ENCODE assay signal across 19 cellular contexts in the genomic region with DNA sequence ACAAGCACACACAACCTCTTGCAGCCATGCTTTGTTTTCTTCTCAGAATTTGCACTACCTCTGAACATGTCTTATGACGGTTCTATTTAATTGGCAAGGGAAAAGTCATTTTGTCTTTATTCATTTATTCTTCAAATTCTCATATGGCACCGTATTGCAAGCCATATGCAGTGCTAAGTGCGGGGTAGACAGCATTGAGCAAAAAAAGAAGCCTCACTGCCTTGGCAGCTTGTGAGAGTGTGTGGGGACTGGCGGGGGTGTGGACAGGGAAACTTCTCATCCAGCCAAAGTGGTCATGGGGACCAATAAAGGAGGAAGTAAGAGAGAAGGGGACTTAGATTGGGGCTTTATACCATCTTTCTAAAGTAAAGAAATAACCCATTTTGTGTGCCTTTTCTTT.
DNase-seq lines count a peak whose midpoint lies in the region; ATAC-seq and TF ChIP-seq lines count a peak whose summit lies in the region.
"Had no signal": no experiment of that assay in that cellular context is flagged by ENCODE, and none has a peak within 500 bp of the region (broad histone marks: within the 10 kb centered on the region; RNA-seq: fewer than 3 reads in every experiment).

No MANE protein-coding gene starts in this region.

- H3K27me3 Mint-ChIP-seq in GM23338 (ENCODE audit: insufficient read depth, low read depth, poor library complexity) = no peaks in the 10 kb centered on the region
- H3K27me3 Mint-ChIP-seq in activated T-helper 17 cell treated with anti-CD3 and anti-CD28 coated beads, Interleukin-2, amount 50 U/mL, for 72 hours = no peaks in the 10 kb centered on the region
- H3K27me3 Mint-ChIP-seq in progenitor cell of endocrine pancreas = no peaks in the 10 kb centered on the region
- H3K27me3 Mint-ChIP-seq: B cell; CD4-positive, alpha-beta T cell had no signal

- H3K4me1 Mint-ChIP-seq in GM23338 (no peaks in the 10 kb centered on the region), progenitor cell of endocrine pancreas (ENCODE audit: low read depth) (no peaks in the 10 kb centered on the region)
- no peaks in the 10 kb centered on the region for H3K4me1 Mint-ChIP-seq in activated T-helper 17 cell treated with anti-CD3 and anti-CD28 coated beads, Interleukin-2, amount 50 U/mL, for 72 hours
- H3K4me1 Mint-ChIP-seq: B cell had no signal

- no peak overlapping the region for H3K27ac Mint-ChIP-seq in GM23338
- no peak overlapping the region for H3K27ac Mint-ChIP-seq in activated T-helper 17 cell treated with anti-CD3 and anti-CD28 coated beads, Interleukin-2, amount 50 U/mL, for 72 hours
- no peak overlapping the region for H3K27ac Mint-ChIP-seq in progenitor cell of endocrine pancreas
- H3K27ac Mint-ChIP-seq: B cell; CD4-positive, alpha-beta T cell; CD8-positive, alpha-beta T cell had no signal

- H3F3A ChIP-seq in GM23338 (replicated peaks; ENCODE audit: low read depth) = no peaks in the 10 kb centered on the region

- H3K4me3 Mint-ChIP-seq in GM23338 (no peak overlapping the region), progenitor cell of endocrine pancreas (ENCODE audit: low read depth) (no peak overlapping the region)
- no peak overlapping the region for H3K4me3 Mint-ChIP-seq in activated T-helper 17 cell treated with anti-CD3 and anti-CD28 coated beads, Interleukin-2, amount 50 U/mL, for 72 hours
- H3K4me3 Mint-ChIP-seq: B cell; CD4-positive, alpha-beta T cell; CD8-positive, alpha-beta T cell had no signal

- ATAC-seq in GM23338 (no peak), left colon (no peak)
- no peak for ATAC-seq in activated CD4-positive, CD25-positive, alpha-beta regulatory T cell treated with anti-CD3 and anti-CD28 coated beads, Interleukin-2, amount 50 U/mL, for 24 hours
- ATAC-seq in activated T-helper 17 cell treated with anti-CD3 and anti-CD28 coated beads, Interleukin-2, amount 50 U/mL, for 72 hours (replicated peaks) = no peak
- ATAC-seq: CD8-positive, alpha-beta T cell had no signal

- peak overlapping the region; percentile 23; the same call in 1 of the 2 replicates for H2AFZ ChIP-seq in GM23338

- DNase-seq in GM23338 (ENCODE audit: low spot score) = no peak
- peak; percentile 36 for DNase-seq in inferior parietal cortex (ENCODE audit: extremely low spot score)
- DNase-seq in occipital lobe (lab: John Stamatoyannopoulos, UW) = peak; percentile 38
- peak; percentile 70 for DNase-seq in superior temporal gyrus (ENCODE audit: extremely low spot score)
- DNase-seq in progenitor cell of endocrine pancreas (ENCODE audit: low spot score, unreplicated experiment) = no peak
- DNase-seq in left colon = no peak
- DNase-seq: 8988T; ACHN; Caco-2; Calu3; CD4-positive, alpha-beta T cell; CD8-positive, alpha-beta T cell; DMS79 treated with DMSO at 0.1 percent for 48 hours; GF-D8 had no signal

- H3K9me2 ChIP-seq in GM23338 (ENCODE audit: insufficient read depth) = peaks cover 4% of the 10 kb centered on the region; the same call in 1 of the 2 replicates

- H4K20me1 ChIP-seq in GM23338 (replicated peaks; ENCODE audit: insufficient read depth) = no peaks in the 10 kb centered on the region
- H4K20me1 ChIP-seq: BLaER1 treated with 17β-estradiol and CSF1 and Interleukin-3, amounts not matched to agents 10 nM and 100 nM had no signal

- H3K4me1 ChIP-seq in GM23338 (ENCODE audit: insufficient read depth) = no peaks in the 10 kb centered on the region
- H3K4me1 ChIP-seq: BLaER1 treated with 17β-estradiol and CSF1 and Interleukin-3, amounts not matched to agents 10 nM and 100 nM; Caco-2 had no signal

- peaks cover 4% of the 10 kb centered on the region; the same call in 1 of the 3 replicates for H3K9me3 Mint-ChIP-seq in GM23338
- peaks cover 3% of the 10 kb centered on the region for H3K9me3 Mint-ChIP-seq in activated T-helper 17 cell treated with anti-CD3 and anti-CD28 coated beads, Interleukin-2, amount 50 U/mL, for 72 hours
- no peaks in the 10 kb centered on the region for H3K9me3 Mint-ChIP-seq in progenitor cell of endocrine pancreas (ENCODE audit: low read depth)

- no peak overlapping the region for H3K27ac ChIP-seq in GM23338 (ENCODE audit: low read depth)
- H3K27ac ChIP-seq: BLaER1 treated with 17β-estradiol and CSF1 and Interleukin-3, amounts not matched to agents 10 nM and 100 nM; C4-2B had no signal

- no peak overlapping the region for H3K4me3 ChIP-seq in GM23338
- H3K4me3 ChIP-seq: BLaER1 treated with 17β-estradiol and CSF1 and Interleukin-3, amounts not matched to agents 10 nM and 100 nM had no signal

- H3K36me3 ChIP-seq in GM23338 (ENCODE audit: insufficient read depth) = no peaks in the 10 kb centered on the region
- H3K36me3 ChIP-seq: BLaER1 treated with 17β-estradiol and CSF1 and Interleukin-3, amounts not matched to agents 10 nM and 100 nM had no signal

- no peak overlapping the region for H3K4me2 ChIP-seq in GM23338
- H3K4me2 ChIP-seq: BLaER1 treated with 17β-estradiol and CSF1 and Interleukin-3, amounts not matched to agents 10 nM and 100 nM had no signal

- no peaks in the 10 kb centered on the region for H3K27me3 ChIP-seq in GM23338 (ENCODE audit: insufficient read depth)
- H3K27me3 ChIP-seq: BLaER1 treated with 17β-estradiol and CSF1 and Interleukin-3, amounts not matched to agents 10 nM and 100 nM had no signal

- H3K36me3 Mint-ChIP-seq in GM23338 (ENCODE audit: low read depth) (no peaks in the 10 kb centered on the region), progenitor cell of endocrine pancreas (ENCODE audit: insufficient read depth) (no peaks in the 10 kb centered on the region)
- H3K36me3 Mint-ChIP-seq in activated T-helper 17 cell treated with anti-CD3 and anti-CD28 coated beads, Interleukin-2, amount 50 U/mL, for 72 hours (ENCODE audit: low read depth) = no peaks in the 10 kb centered on the region
- H3K36me3 Mint-ChIP-seq: CD8-positive, alpha-beta T cell had no signal

- TF ChIP-seq CTCF in GM23338 (conservative IDR thresholded peaks at IDR 0.05; ENCODE audit: low read depth in 2 of 2) (no peak), progenitor cell of endocrine pancreas (IDR thresholded peaks at IDR 0.05; ENCODE audit: unreplicated experiment) (no peak)

- intact Hi-C loops in left colon (cut with DNase I, micrococcal nuclease) = no loop called here

- H3K79me2 ChIP-seq in GM23338 (replicated peaks; ENCODE audit: insufficient read depth) = no peaks in the 10 kb centered on the region

TF ChIP-seq in GM23338, 12 proteins besides CTCF, POLR2A, EP300 and RAD21 (continues in another document):
- TF ChIP-seq STAT1 (IDR thresholded peaks at IDR 0.05; ENCODE audit: unreplicated experiment) (no peak), EZH2 (IDR thresholded peaks at IDR 0.05; ENCODE audit: low read depth, unreplicated experiment) (no peak), CREB1 (CRISPR knock-in tag; IDR thresholded peaks at IDR 0.05; ENCODE audit: low read depth) (no peak)
- TF ChIP-seq, protein P1, sequence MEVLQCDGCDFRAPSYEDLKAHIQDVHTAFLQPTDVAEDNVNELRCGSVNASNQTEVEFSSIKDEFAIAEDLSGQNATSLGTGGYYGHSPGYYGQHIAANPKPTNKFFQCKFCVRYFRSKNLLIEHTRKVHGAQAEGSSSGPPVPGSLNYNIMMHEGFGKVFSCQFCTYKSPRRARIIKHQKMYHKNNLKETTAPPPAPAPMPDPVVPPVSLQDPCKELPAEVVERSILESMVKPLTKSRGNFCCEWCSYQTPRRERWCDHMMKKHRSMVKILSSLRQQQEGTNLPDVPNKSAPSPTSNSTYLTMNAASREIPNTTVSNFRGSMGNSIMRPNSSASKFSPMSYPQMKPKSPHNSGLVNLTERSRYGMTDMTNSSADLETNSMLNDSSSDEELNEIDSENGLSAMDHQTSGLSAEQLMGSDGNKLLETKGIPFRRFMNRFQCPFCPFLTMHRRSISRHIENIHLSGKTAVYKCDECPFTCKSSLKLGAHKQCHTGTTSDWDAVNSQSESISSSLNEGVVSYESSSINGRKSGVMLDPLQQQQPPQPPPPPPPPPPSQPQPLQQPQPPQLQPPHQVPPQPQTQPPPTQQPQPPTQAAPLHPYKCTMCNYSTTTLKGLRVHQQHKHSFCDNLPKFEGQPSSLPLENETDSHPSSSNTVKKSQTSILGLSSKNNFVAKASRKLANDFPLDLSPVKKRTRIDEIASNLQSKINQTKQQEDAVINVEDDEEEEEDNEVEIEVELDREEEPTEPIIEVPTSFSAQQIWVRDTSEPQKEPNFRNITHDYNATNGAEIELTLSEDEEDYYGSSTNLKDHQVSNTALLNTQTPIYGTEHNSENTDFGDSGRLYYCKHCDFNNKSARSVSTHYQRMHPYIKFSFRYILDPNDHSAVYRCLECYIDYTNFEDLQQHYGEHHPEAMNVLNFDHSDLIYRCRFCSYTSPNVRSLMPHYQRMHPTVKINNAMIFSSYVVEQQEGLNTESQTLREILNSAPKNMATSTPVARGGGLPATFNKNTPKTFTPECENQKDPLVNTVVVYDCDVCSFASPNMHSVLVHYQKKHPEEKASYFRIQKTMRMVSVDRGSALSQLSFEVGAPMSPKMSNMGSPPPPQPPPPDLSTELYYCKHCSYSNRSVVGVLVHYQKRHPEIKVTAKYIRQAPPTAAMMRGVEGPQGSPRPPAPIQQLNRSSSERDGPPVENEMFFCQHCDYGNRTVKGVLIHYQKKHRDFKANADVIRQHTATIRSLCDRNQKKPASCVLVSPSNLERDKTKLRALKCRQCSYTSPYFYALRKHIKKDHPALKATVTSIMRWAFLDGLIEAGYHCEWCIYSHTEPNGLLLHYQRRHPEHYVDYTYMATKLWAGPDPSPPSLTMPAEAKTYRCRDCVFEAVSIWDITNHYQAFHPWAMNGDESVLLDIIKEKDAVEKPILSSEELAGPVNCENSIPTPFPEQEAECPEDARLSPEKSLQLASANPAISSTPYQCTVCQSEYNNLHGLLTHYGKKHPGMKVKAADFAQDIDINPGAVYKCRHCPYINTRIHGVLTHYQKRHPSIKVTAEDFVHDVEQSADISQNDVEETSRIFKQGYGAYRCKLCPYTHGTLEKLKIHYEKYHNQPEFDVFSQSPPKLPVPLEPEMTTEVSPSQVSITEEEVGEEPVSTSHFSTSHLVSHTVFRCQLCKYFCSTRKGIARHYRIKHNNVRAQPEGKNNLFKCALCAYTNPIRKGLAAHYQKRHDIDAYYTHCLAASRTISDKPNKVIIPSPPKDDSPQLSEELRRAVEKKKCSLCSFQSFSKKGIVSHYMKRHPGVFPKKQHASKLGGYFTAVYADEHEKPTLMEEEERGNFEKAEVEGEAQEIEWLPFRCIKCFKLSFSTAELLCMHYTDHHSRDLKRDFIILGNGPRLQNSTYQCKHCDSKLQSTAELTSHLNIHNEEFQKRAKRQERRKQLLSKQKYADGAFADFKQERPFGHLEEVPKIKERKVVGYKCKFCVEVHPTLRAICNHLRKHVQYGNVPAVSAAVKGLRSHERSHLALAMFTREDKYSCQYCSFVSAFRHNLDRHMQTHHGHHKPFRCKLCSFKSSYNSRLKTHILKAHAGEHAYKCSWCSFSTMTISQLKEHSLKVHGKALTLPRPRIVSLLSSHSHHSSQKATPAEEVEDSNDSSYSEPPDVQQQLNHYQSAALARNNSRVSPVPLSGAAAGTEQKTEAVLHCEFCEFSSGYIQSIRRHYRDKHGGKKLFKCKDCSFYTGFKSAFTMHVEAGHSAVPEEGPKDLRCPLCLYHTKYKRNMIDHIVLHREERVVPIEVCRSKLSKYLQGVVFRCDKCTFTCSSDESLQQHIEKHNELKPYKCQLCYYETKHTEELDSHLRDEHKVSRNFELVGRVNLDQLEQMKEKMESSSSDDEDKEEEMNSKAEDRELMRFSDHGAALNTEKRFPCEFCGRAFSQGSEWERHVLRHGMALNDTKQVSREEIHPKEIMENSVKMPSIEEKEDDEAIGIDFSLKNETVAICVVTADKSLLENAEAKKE (CRISPR knock-in tag; IDR thresholded peaks at IDR 0.05) = no peak

Comparison
In these comparisons a context has a peak if more than half of its experiments do, and no peak if none do; other contexts are left out.
1. DNase-seq: peak in inferior parietal cortex (single experiment), occipital lobe (single experiment) and superior temporal gyrus (single experiment); none in GM23338 (single experiment), progenitor cell of endocrine pancreas (single experiment) and left colon (0 of 2).